ENCODE assay signal across 11 cellular contexts in genomic region chr3:45464336-45464809, GRCh38.
DNase-seq lines count a peak whose midpoint lies in the region; ATAC-seq, FAIRE-seq and TF ChIP-seq lines count a peak whose summit lies in the region.
"Had no signal": no experiment of that assay in that cellular context is flagged by ENCODE, and none has a peak within 500 bp of the region (broad histone marks: within the 10 kb centered on the region; RNA-seq: fewer than 3 reads in every experiment).

No MANE protein-coding gene starts in this region.

- no peak for FAIRE-seq in frontal cortex (lab: Jason Lieb, UNC)
- FAIRE-seq: G401.6 had no signal

- 67 to 87% (median 74%) methylated on average over 6 of the region's 6 CpGs for WGBS in adrenal gland, 4 donors

- H3K4me2 ChIP-seq in DND-41 (ENCODE audit: insufficient read depth, low read length), result no peak overlapping the region

- TF ChIP-seq CTCF in DND-41 (IDR thresholded peaks at IDR 0.05; ENCODE audit: borderline replicate concordance, extremely low read depth, low read length, poor library complexity, severe bottlenecking) (no peak), adrenal gland (IDR thresholded peaks at IDR 0.05) (no peak), lower lobe of right lung (IDR thresholded peaks at IDR 0.05) (no peak)

- H3K27ac ChIP-seq in DND-41 (ENCODE audit: low read length), result no peak overlapping the region
- peak overlapping the region in 2 of 5 donors; percentile 18 to 67 for H3K27ac ChIP-seq in adrenal gland
- no peak overlapping the region for H3K27ac ChIP-seq in lower lobe of right lung
- H3K27ac ChIP-seq: parathyroid adenoma, Peyer's patch had no signal

- H4K20me1 ChIP-seq in DND-41 (ENCODE audit: insufficient read depth, low read length), result no peaks in the 10 kb centered on the region

- no peak for TF ChIP-seq POLR2A in adrenal gland (IDR thresholded peaks at IDR 0.05)

- DNase-seq in DND-41 (peak; percentile 35), MV-4-11 (lab: John Stamatoyannopoulos, UW) (peak; percentile 86), adrenal gland (peak; percentile 28 to 75 (median 56)), lower lobe of right lung (peak; percentile 51), frontal cortex (ENCODE audit: low spot score in 2 of 2) (no peak)

- H3K9me3 ChIP-seq in DND-41 (ENCODE audit: insufficient read depth, low read length, severe bottlenecking) (peaks cover 11% of the 10 kb centered on the region), adrenal gland (replicated peaks in 1 of 3) (no peaks in the 10 kb centered on the region), lower lobe of right lung (peaks cover 7% of the 10 kb centered on the region)
- H3K9me3 ChIP-seq: Peyer's patch had no signal

- H3K4me1 ChIP-seq in DND-41 (ENCODE audit: insufficient read depth, low read length), result no peaks in the 10 kb centered on the region
- H3K4me1 ChIP-seq in adrenal gland (replicated peaks in 1 of 2), result no peaks in the 10 kb centered on the region
- no peaks in the 10 kb centered on the region for H3K4me1 ChIP-seq in lower lobe of right lung
- H3K4me1 ChIP-seq: parathyroid adenoma had no signal

- no peak overlapping the region for H2AFZ ChIP-seq in DND-41 (ENCODE audit: low read depth, low read length)
- H2AFZ ChIP-seq: parathyroid adenoma had no signal

- peaks cover 36% of the 10 kb centered on the region for H3K36me3 ChIP-seq in DND-41 (ENCODE audit: insufficient read depth, low read length)
- H3K36me3 ChIP-seq in adrenal gland (replicated peaks in 1 of 2), result no peaks in the 10 kb centered on the region
- peaks cover 12% of the 10 kb centered on the region for H3K36me3 ChIP-seq in lower lobe of right lung

- intact Hi-C loops in adrenal gland (cut with DNase I) (no loop called here), lower lobe of right lung (cut with DNase I) (no loop called here)

- no peak overlapping the region for H3K9ac ChIP-seq in DND-41 (ENCODE audit: low read depth, low read length)
- H3K9ac ChIP-seq: parathyroid adenoma had no signal

- H3K4me3 ChIP-seq in DND-41 (ENCODE audit: low read depth in 1 of 2, low read length in 2 of 2) (no peak overlapping the region), adrenal gland (no peak overlapping the region), lower lobe of right lung (no peak overlapping the region)
- H3K4me3 ChIP-seq: Peyer's patch had no signal

- ATAC-seq in DND-41 (ENCODE audit: insufficient read depth, low read depth) (peak; percentile 37; the same call in 1 of the 3 replicates), lower lobe of right lung (peak; percentile 68 to 77), GM18867 (IDR thresholded peaks at IDR 0.05; ENCODE audit: unreplicated experiment) (no peak), HG03280 (IDR thresholded peaks at IDR 0.05; ENCODE audit: unreplicated experiment) (no peak), GM19455 (IDR thresholded peaks at IDR 0.05; ENCODE audit: unreplicated experiment) (no peak)

- no peaks in the 10 kb centered on the region for H3K27me3 ChIP-seq in DND-41 (ENCODE audit: insufficient read depth, low read length, poor library complexity)
- H3K27me3 ChIP-seq in adrenal gland, result no peaks in the 10 kb centered on the region
- no peaks in the 10 kb centered on the region for H3K27me3 ChIP-seq in lower lobe of right lung (ENCODE audit: low read depth)
- H3K27me3 ChIP-seq: Peyer's patch had no signal

- no peaks in the 10 kb centered on the region for H3K79me2 ChIP-seq in DND-41 (ENCODE audit: insufficient read depth, low read length)
- H3K79me2 ChIP-seq: parathyroid adenoma had no signal

Comparison
In these comparisons a context has a peak if more than half of its experiments do, and no peak if none do; other contexts are left out.
1. ATAC-seq: peak in DND-41 (single experiment) and lower lobe of right lung (2 of 2); none in GM18867 (single experiment), HG03280 (single experiment) and GM19455 (single experiment).
2. DNase-seq: peak in DND-41 (single experiment), MV-4-11 (single experiment), adrenal gland (7 of 7) and lower lobe of right lung (single experiment); none in frontal cortex (0 of 2).